8 cellular contexts compared by ENCODE assay signal in the genomic region with DNA sequence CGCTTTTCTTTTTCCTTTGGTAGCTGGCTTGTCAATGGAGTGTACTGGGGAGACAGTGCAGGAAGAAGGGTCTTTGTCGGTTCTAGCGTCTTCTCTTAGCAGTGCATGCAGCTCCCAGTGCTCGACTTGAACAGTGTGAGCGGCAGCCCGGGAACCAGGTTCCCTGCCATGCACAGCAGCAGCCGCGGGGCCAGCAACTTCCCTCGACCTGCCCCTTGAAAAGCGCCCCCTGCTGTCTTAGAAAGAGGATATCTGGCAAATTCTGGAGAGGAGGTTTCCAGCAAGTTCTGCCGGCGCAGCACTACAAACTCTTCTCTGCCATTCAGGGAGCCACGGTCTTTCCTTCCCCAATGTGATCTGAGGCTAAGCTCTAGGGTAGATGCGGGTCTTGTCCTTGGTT.
DNase-seq lines count a peak whose midpoint lies in the region; ATAC-seq and TF ChIP-seq lines count a peak whose summit lies in the region.

No MANE protein-coding gene starts in this region.

- no peak overlapping the region for H3K4me3 Mint-ChIP-seq in nephron progenitor cell

- H3K27me3 ChIP-seq in Loucy (ENCODE audit: insufficient read depth, low read length, poor library complexity, severe bottlenecking) (no peaks in the 10 kb centered on the region), adrenal gland (peaks cover 7% of the 10 kb centered on the region)

- no peak for ATAC-seq in GM19455 (IDR thresholded peaks at IDR 0.05; ENCODE audit: unreplicated experiment)

- TF ChIP-seq POLR2A in adrenal gland (IDR thresholded peaks at IDR 0.05): no peak

- no peaks in the 10 kb centered on the region for H3F3A ChIP-seq in Loucy (ENCODE audit: low read depth)

- peaks cover 10% of the 10 kb centered on the region for H3K27me3 Mint-ChIP-seq in nephron progenitor cell (ENCODE audit: low read depth, poor library complexity)

- H3K36me3 ChIP-seq in Loucy (ENCODE audit: insufficient read depth, low read length) (no peaks in the 10 kb centered on the region), adrenal gland (replicated peaks in 1 of 2) (no peaks in the 10 kb centered on the region)

- H3K4me3 ChIP-seq in Loucy (ENCODE audit: low read length, poor library complexity, severe bottlenecking) (no peak overlapping the region), adrenal gland (no peak overlapping the region)

- DNase-seq in SHP77 (lab: John Stamatoyannopoulos, UW) (peak; percentile 24 to 36), SHP77 treated with DMSO at 0.1 percent for 48 hours (lab: John Stamatoyannopoulos, UW) (no peak), adrenal gland (peak in 6 of 7 donors; percentile 19 to 59 (median 32)), nephron progenitor cell (peak; percentile 21), cortex of kidney (lab: John Stamatoyannopoulos, UW) (no peak), GM10266 (ENCODE audit: extremely low spot score) (no peak)

- H3K79me2 ChIP-seq in Loucy (ENCODE audit: insufficient read depth, low read length): no peaks in the 10 kb centered on the region

- H3K27ac Mint-ChIP-seq in nephron progenitor cell: no peak overlapping the region

- no peak overlapping the region for H3K27ac ChIP-seq in adrenal gland

- no peaks in the 10 kb centered on the region for H3K4me1 Mint-ChIP-seq in nephron progenitor cell

- no peaks in the 10 kb centered on the region for H4K20me1 ChIP-seq in Loucy (ENCODE audit: insufficient read depth, low read length, poor library complexity, severe bottlenecking)

- intact Hi-C loops in adrenal gland (cut with DNase I): no loop called here

- H3K4me1 ChIP-seq in Loucy (ENCODE audit: insufficient read depth, low read length, poor library complexity, severe bottlenecking) (no peaks in the 10 kb centered on the region), adrenal gland (replicated peaks in 1 of 2) (no peaks in the 10 kb centered on the region)

- 34 to 46% (median 35%) methylated on average over 12 to 14 of the region's 14 CpGs for WGBS in adrenal gland, 4 donors

- no peaks in the 10 kb centered on the region for H3K9me3 ChIP-seq in Loucy (ENCODE audit: insufficient read depth, low read depth, low read length)
- H3K9me3 ChIP-seq in adrenal gland (replicated peaks in 1 of 3): no peaks in the 10 kb centered on the region

- H3K9me2 ChIP-seq in Loucy (replicated peaks; ENCODE audit: low read depth, low read length): no peaks in the 10 kb centered on the region

- peaks cover 1% of the 10 kb centered on the region for H3K36me3 Mint-ChIP-seq in nephron progenitor cell (ENCODE audit: low read depth)

- TF ChIP-seq CTCF in Loucy (conservative IDR thresholded peaks at IDR 0.05; ENCODE audit: low read length): peak; percentile 22; the same call in 1 of the 2 replicates
- peak in 5 of 6 experiments; percentile 7 to 43 (median 38) for TF ChIP-seq CTCF in adrenal gland (IDR thresholded peaks at IDR 0.05)
- peak; percentile 25 for TF ChIP-seq CTCF in nephron progenitor cell (IDR thresholded peaks at IDR 0.05)
- TF ChIP-seq CTCF in GM10266 (IDR thresholded peaks at IDR 0.05; ENCODE audit: control insufficient read depth, insufficient read depth, low read depth, missing control alignments): no peak

- no peak overlapping the region for H2AFZ ChIP-seq in Loucy (ENCODE audit: low read length)

- H3K9ac ChIP-seq in Loucy (ENCODE audit: low read depth, low read length, poor library complexity, severe bottlenecking): no peak overlapping the region

- H3K4me2 ChIP-seq in Loucy (ENCODE audit: low read depth, low read length, poor library complexity, severe bottlenecking): no peak overlapping the region

- H3K9me3 Mint-ChIP-seq in nephron progenitor cell: peaks cover 29% of the 10 kb centered on the region

Comparison
In these comparisons a context has a peak if more than half of its experiments do, and no peak if none do; other contexts are left out.
1. DNase-seq: peak in SHP77 (2 of 2), adrenal gland (6 of 7) and nephron progenitor cell (single experiment); none in SHP77 treated with DMSO at 0.1 percent for 48 hours (single experiment), cortex of kidney (single experiment) and GM10266 (single experiment).